In the genomic region with DNA sequence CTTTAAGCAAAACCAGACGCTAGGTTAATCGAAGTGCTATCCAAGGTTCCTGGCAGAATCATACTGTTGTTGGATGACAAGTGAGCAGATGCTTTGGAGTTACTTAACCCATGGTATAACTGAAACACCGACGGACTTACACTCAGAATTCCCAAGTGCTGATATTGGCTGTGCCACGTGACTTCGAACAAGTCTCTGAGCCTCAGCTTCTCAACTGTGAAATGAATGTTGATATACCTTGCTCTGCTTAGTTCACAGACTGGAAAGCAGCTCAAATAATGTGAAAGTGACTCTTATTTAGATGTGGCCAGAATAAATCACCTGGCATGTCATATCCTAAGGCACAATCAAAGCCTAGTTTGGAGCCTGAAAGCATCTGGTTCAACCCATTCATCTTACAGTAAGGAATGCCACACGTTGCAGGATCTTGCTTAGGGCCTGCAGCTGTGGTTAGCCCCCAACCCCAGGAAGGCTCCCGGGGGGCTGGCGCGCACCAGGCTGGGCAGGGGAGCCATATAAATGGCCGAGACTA, we compare ENCODE assay signal across 8 cellular contexts. TPM values are rescaled to one million over a fixed set of nuclear protein-coding genes. Genes with fewer than 3 reads are reported as not detected.
DNase-seq lines count a peak whose midpoint lies in the region; ATAC-seq, FAIRE-seq and TF ChIP-seq lines count a peak whose summit lies in the region.

No MANE protein-coding gene starts in this region.

- H3K36me3 ChIP-seq in keratinocyte (ENCODE audit: control insufficient read depth in 2 of 2, extremely low read depth in 1 of 2, insufficient read depth in 2 of 2, low read length in 2 of 2): peaks cover 3 to 7% of the 10 kb centered on the region in 2 experiments
- H3K36me3 ChIP-seq in thymus (ENCODE audit: control insufficient read depth, insufficient read depth): peaks cover 3% of the 10 kb centered on the region

- H3K9me3 Mint-ChIP-seq in activated T-cell treated with anti-CD3 and anti-CD28 coated beads, Interleukin-2, amount 50 U/mL, for 24 hours: no peaks in the 10 kb centered on the region
- H3K9me3 Mint-ChIP-seq in activated naive CD4-positive, alpha-beta T cell treated with anti-CD3 and anti-CD28 coated beads, Interleukin-2, amount 50 U/mL, for 72 hours: no peaks in the 10 kb centered on the region

- H3K9ac ChIP-seq in keratinocyte (ENCODE audit: control insufficient read depth, extremely low read depth, insufficient read depth, low read length): peak overlapping the region; percentile 89

- H3K27ac ChIP-seq in keratinocyte (ENCODE audit: control insufficient read depth, insufficient read depth, low read length) (peak overlapping the region; percentile 73), thymus (ENCODE audit: low read depth) (no peak overlapping the region)

- H3K27me3 ChIP-seq in keratinocyte (ENCODE audit: control insufficient read depth, extremely low read depth, insufficient read depth, low read length): no peaks in the 10 kb centered on the region
- H3K27me3 ChIP-seq in thymus (ENCODE audit: control insufficient read depth, insufficient read depth): no peaks in the 10 kb centered on the region

- H3K4me1 Mint-ChIP-seq in activated T-cell treated with anti-CD3 and anti-CD28 coated beads, Interleukin-2, amount 50 U/mL, for 24 hours (ENCODE audit: low read depth): peaks cover 57% of the 10 kb centered on the region

- no peak for DNase-seq in activated T-cell treated with anti-CD3 and anti-CD28 coated beads, Interleukin-2, amount 50 U/mL, for 24 hours
- no peak for DNase-seq in activated T-cell treated with anti-CD3 and anti-CD28 coated beads, Interleukin-2, amount 50 U/mL, for 48 hours
- DNase-seq in activated naive CD4-positive, alpha-beta T cell treated with anti-CD3 and anti-CD28 coated beads, Interleukin-2, amount 50 U/mL, for 72 hours (ENCODE audit: low spot score in 2 of 2): no peak
- DNase-seq in keratinocyte (ENCODE audit: low read depth, low spot score) (no peak), COLO829 (ENCODE audit: low spot score) (no peak), AG08395 (ENCODE audit: low spot score) (no peak)

- peak overlapping the region; percentile 92 for H3K4me3 Mint-ChIP-seq in activated T-cell treated with anti-CD3 and anti-CD28 coated beads, Interleukin-2, amount 50 U/mL, for 24 hours

- H3K4me2 ChIP-seq in keratinocyte (ENCODE audit: control insufficient read depth, extremely low read depth, insufficient read depth, low read depth, low read length): peak overlapping the region; percentile 100

- WGBS in thymus: 44% methylated on average over 11 of the region's 11 CpGs

- no peaks in the 10 kb centered on the region for H4K20me1 ChIP-seq in keratinocyte (ENCODE audit: control insufficient read depth, extremely low read depth, insufficient read depth, low read length)

- peak overlapping the region; percentile 90 for H3K27ac Mint-ChIP-seq in activated T-cell treated with anti-CD3 and anti-CD28 coated beads, Interleukin-2, amount 50 U/mL, for 24 hours
- peak overlapping the region; percentile 88 to 91 for H3K27ac Mint-ChIP-seq in activated naive CD4-positive, alpha-beta T cell treated with anti-CD3 and anti-CD28 coated beads, Interleukin-2, amount 50 U/mL, for 72 hours

- H3K9me1 ChIP-seq in keratinocyte (ENCODE audit: control insufficient read depth, extremely low read depth, insufficient read depth, low read length): no peaks in the 10 kb centered on the region

- no peaks in the 10 kb centered on the region for H3K9me3 ChIP-seq in keratinocyte (ENCODE audit: control insufficient read depth, low read depth, low read length)
- H3K9me3 ChIP-seq in thymus (ENCODE audit: control insufficient read depth): no peaks in the 10 kb centered on the region

- H3K4me1 ChIP-seq in keratinocyte (ENCODE audit: control insufficient read depth, extremely low read depth, insufficient read depth, low read length) (peaks cover 19% of the 10 kb centered on the region), thymus (ENCODE audit: control insufficient read depth, insufficient read depth, low read length) (peaks cover 13% of the 10 kb centered on the region)

- H2AFZ ChIP-seq in keratinocyte (ENCODE audit: control insufficient read depth, low read length): peak overlapping the region; percentile 92

- H3K79me2 ChIP-seq in keratinocyte (ENCODE audit: control insufficient read depth, insufficient read depth, low read length): peaks cover 43% of the 10 kb centered on the region

- peaks cover 65% of the 10 kb centered on the region for H3K36me3 Mint-ChIP-seq in activated T-cell treated with anti-CD3 and anti-CD28 coated beads, Interleukin-2, amount 50 U/mL, for 24 hours (ENCODE audit: low read depth)
- peaks cover 10 to 24% of the 10 kb centered on the region in 2 donors for H3K36me3 Mint-ChIP-seq in activated naive CD4-positive, alpha-beta T cell treated with anti-CD3 and anti-CD28 coated beads, Interleukin-2, amount 50 U/mL, for 72 hours

- no peak for FAIRE-seq in keratinocyte (lab: Jason Lieb, UNC)

- dilution Hi-C loops in keratinocyte (cut with MboI; ENCODE audit: extremely low pct_ligation_motif_present, low sequenced_read_pairs): no loop called here

- no peak for ATAC-seq in activated naive CD4-positive, alpha-beta T cell treated with anti-CD3 and anti-CD28 coated beads, Interleukin-2, amount 50 U/mL, for 72 hours
- ATAC-seq in GM19452 (IDR thresholded peaks at IDR 0.05; ENCODE audit: unreplicated experiment): no peak

- no peak for TF ChIP-seq CTCF in keratinocyte (optimal IDR thresholded peaks at IDR 0.05 in 1 of 3, IDR thresholded peaks at IDR 0.05 in 1 of 3, conservative IDR thresholded peaks at IDR 0.05 in 1 of 3; ENCODE audit: extremely low read depth in 1 of 3, insufficient read depth in 2 of 3, low read length in 3 of 3)

- H3K4me3 ChIP-seq in keratinocyte (ENCODE audit: control insufficient read depth in 2 of 3, extremely low read depth in 1 of 3, insufficient read depth in 2 of 3, low read depth in 1 of 3, low read length in 3 of 3): peak overlapping the region; percentile 93 to 98 (median 94)
- H3K4me3 ChIP-seq in thymus (ENCODE audit: low read length): peak overlapping the region; percentile 72

- H3K27me3 Mint-ChIP-seq in activated T-cell treated with anti-CD3 and anti-CD28 coated beads, Interleukin-2, amount 50 U/mL, for 24 hours: no peaks in the 10 kb centered on the region

RNA-seq across cellular contexts. Expression of a gene that starts 0.8 kb away (rescaled TPM):
- total RNA-seq in activated naive CD4-positive, alpha-beta T cell treated with anti-CD3 and anti-CD28 coated beads, Interleukin-2, amount 50 U/mL, for 72 hours: 10 to 100 TPM; 28.4 to 30.5 TPM
- polyA plus RNA-seq in keratinocyte (8.1 to 18.2 TPM (median 12.5 TPM) in 3 replicates), thymus (5.3 TPM)
- 7.0 TPM for polyA plus RNA-seq in keratinocyte (2011; ENCODE audit: low read depth)
- polyA plus RNA-seq in keratinocyte (2011; cell fraction: cytosol; rRNA removed): 6.8 and 10.5 TPM in 2 replicates
- 15.8 and 17.5 TPM in 2 replicates for polyA plus RNA-seq in keratinocyte (2011; cell fraction: nucleus; rRNA removed)
- 5.8 and 15.2 TPM in 2 replicates for polyA plus RNA-seq in keratinocyte (2012; ENCODE audit: low replicate concordance)
- 17.9 to 29.2 TPM (median 23.1 TPM) in 3 replicates for polyA minus RNA-seq in keratinocyte
- 17.6 TPM for polyA minus RNA-seq in keratinocyte (2011; cell fraction: cytosol; rRNA and poly(A)+ RNA removed)
- polyA minus RNA-seq in keratinocyte (2011; cell fraction: nucleus; rRNA and poly(A)+ RNA removed): 20.0 and 34.4 TPM in 2 replicates

RNA-seq across cellular contexts. Expression of a gene that starts 3.6 kb away (rescaled TPM):
- 100 to 1,000 TPM in 1 of 2 donors, 10 to 100 TPM in 1; 80.1 to 120 TPM for total RNA-seq in activated naive CD4-positive, alpha-beta T cell treated with anti-CD3 and anti-CD28 coated beads, Interleukin-2, amount 50 U/mL, for 72 hours
- polyA plus RNA-seq in keratinocyte (48.3 to 76.9 TPM (median 53.6 TPM) in 3 replicates), thymus (56.0 TPM)
- polyA plus RNA-seq in keratinocyte (2011; ENCODE audit: low read depth): 40.3 TPM
- polyA plus RNA-seq in keratinocyte (2011; cell fraction: cytosol; rRNA removed): 53.8 and 59.7 TPM in 2 replicates
- polyA plus RNA-seq in keratinocyte (2011; cell fraction: nucleus; rRNA removed): 45.0 and 51.4 TPM in 2 replicates
- 53.2 and 55.5 TPM in 2 replicates for polyA plus RNA-seq in keratinocyte (2012; ENCODE audit: low replicate concordance)
- polyA minus RNA-seq in keratinocyte: 12.1 to 40.6 TPM (median 35.2 TPM) in 3 replicates
- 14.6 TPM for polyA minus RNA-seq in keratinocyte (2011; cell fraction: cytosol; rRNA and poly(A)+ RNA removed)
- polyA minus RNA-seq in keratinocyte (2011; cell fraction: nucleus; rRNA and poly(A)+ RNA removed): 3.2 and 14.5 TPM in 2 replicates
